ENCODE assay signal across 11 cellular contexts in genomic region chr10:8138471-8138870, GRCh38.
A peak's percentile ranks its signal among the peaks of the same experiment; 100 is the strongest.
DNase-seq lines count a peak whose midpoint lies in the region; ATAC-seq, FAIRE-seq and TF ChIP-seq lines count a peak whose summit lies in the region.
"Had no signal": no experiment of that assay in that cellular context is flagged by ENCODE, and none has a peak within 500 bp of the region (broad histone marks: within the 10 kb centered on the region; RNA-seq: fewer than 3 reads in every experiment).

No MANE protein-coding gene starts in this region.

- POLR2A ChIA-PET in CD8-positive, alpha-beta T cell (lab: Charles Lee) = interaction anchor here (1.2 kb wide), 1 partner anchor 9 kb away, joined by 3 read pairs; no protein-coding TSS in a partner anchor
- POLR2A ChIA-PET in activated CD8-positive, alpha-beta T cell treated with anti-CD3 and anti-CD28 coated beads, Interleukin-2, amount 10 ng/mL, durations not matched to agents 7 days and 5 days (lab: Charles Lee) = interaction anchor here (1.4 kb wide), 1 partner anchor 17 kb away, joined by 4 read pairs; no protein-coding TSS in a partner anchor
- POLR2A ChIA-PET in GM10248 (lab: Yijun Ruan, JAX) = no interaction called here

- H3K4me3 ChIP-seq in CD8-positive, alpha-beta T cell (ENCODE audit: low read depth, low read length) = no peak overlapping the region
- H3K4me3 ChIP-seq in keratinocyte (ENCODE audit: control insufficient read depth in 2 of 3, extremely low read depth in 1 of 3, insufficient read depth in 2 of 3, low read depth in 1 of 3, low read length in 3 of 3) (no peak overlapping the region), vagina (no peak overlapping the region)
- H3K4me3 ChIP-seq: thyroid gland had no signal

- H3K4me2 ChIP-seq in keratinocyte (ENCODE audit: control insufficient read depth, extremely low read depth, insufficient read depth, low read depth, low read length) = no peak overlapping the region

- H3K9me3 Mint-ChIP-seq in CD8-positive, alpha-beta T cell = no peaks in the 10 kb centered on the region
- peaks cover 4% of the 10 kb centered on the region for H3K9me3 Mint-ChIP-seq in activated CD8-positive, alpha-beta T cell treated with anti-CD3 and anti-CD28 coated beads, Interleukin-2, amount 10 ng/mL, durations not matched to agents 7 days and 5 days (ENCODE audit: insufficient read depth)

- peaks cover 5% of the 10 kb centered on the region for H3K27me3 Mint-ChIP-seq in CD8-positive, alpha-beta T cell (ENCODE audit: low read depth)
- H3K27me3 Mint-ChIP-seq in activated CD8-positive, alpha-beta T cell treated with anti-CD3 and anti-CD28 coated beads, Interleukin-2, amount 10 ng/mL, durations not matched to agents 7 days and 5 days (ENCODE audit: low read depth) = no peaks in the 10 kb centered on the region

- H3K4me1 ChIP-seq in CD8-positive, alpha-beta T cell (ENCODE audit: insufficient read depth, low read length) = peaks cover 11% of the 10 kb centered on the region
- peaks cover 8% of the 10 kb centered on the region for H3K4me1 ChIP-seq in keratinocyte (ENCODE audit: control insufficient read depth, extremely low read depth, insufficient read depth, low read length)
- no peaks in the 10 kb centered on the region for H3K4me1 ChIP-seq in vagina
- H3K4me1 ChIP-seq: thyroid gland had no signal

- H3K4me3 Mint-ChIP-seq in CD8-positive, alpha-beta T cell = peak overlapping the region; percentile 58
- H3K4me3 Mint-ChIP-seq in activated CD8-positive, alpha-beta T cell treated with anti-CD3 and anti-CD28 coated beads, Interleukin-2, amount 10 ng/mL, durations not matched to agents 7 days and 5 days = peak overlapping the region; percentile 79

- no peak overlapping the region for H3K27ac Mint-ChIP-seq in CD8-positive, alpha-beta T cell
- H3K27ac Mint-ChIP-seq in activated CD8-positive, alpha-beta T cell treated with anti-CD3 and anti-CD28 coated beads, Interleukin-2, amount 10 ng/mL, durations not matched to agents 7 days and 5 days = peak overlapping the region; percentile 93

- no peaks in the 10 kb centered on the region for H3K27me3 ChIP-seq in CD8-positive, alpha-beta T cell (ENCODE audit: insufficient read depth, low read length)
- H3K27me3 ChIP-seq in keratinocyte (ENCODE audit: control insufficient read depth, extremely low read depth, insufficient read depth, low read length) (no peaks in the 10 kb centered on the region), vagina (no peaks in the 10 kb centered on the region)
- H3K27me3 ChIP-seq: thyroid gland had no signal

- in situ Hi-C loops in G401 (cut with HindIII; ENCODE audit: low sequenced_read_pairs) = no loop called here

- peak; percentile 92 for FAIRE-seq in keratinocyte (lab: Jason Lieb, UNC)

- no peak overlapping the region for H3K27ac ChIP-seq in CD8-positive, alpha-beta T cell (ENCODE audit: low read depth, low read length)
- H3K27ac ChIP-seq in keratinocyte (ENCODE audit: control insufficient read depth, insufficient read depth, low read length) (no peak overlapping the region), vagina (no peak overlapping the region)
- H3K27ac ChIP-seq: thyroid gland had no signal

- H3K9ac ChIP-seq in keratinocyte (ENCODE audit: control insufficient read depth, extremely low read depth, insufficient read depth, low read length) = no peak overlapping the region

- H3K9me3 ChIP-seq in CD8-positive, alpha-beta T cell (ENCODE audit: low read length) = no peaks in the 10 kb centered on the region
- H3K9me3 ChIP-seq in keratinocyte (ENCODE audit: control insufficient read depth, low read depth, low read length) = no peaks in the 10 kb centered on the region
- H3K9me3 ChIP-seq in vagina = no peaks in the 10 kb centered on the region
- H3K9me3 ChIP-seq: thyroid gland had no signal

- CTCF ChIA-PET in CD8-positive, alpha-beta T cell (lab: Charles Lee) = interaction anchor here (1.4 kb wide), 1 partner anchor 306 kb away, joined by 3 read pairs; no protein-coding TSS in a partner anchor
- CTCF ChIA-PET in activated CD8-positive, alpha-beta T cell treated with anti-CD3 and anti-CD28 coated beads, Interleukin-2, amount 10 ng/mL, durations not matched to agents 7 days and 5 days (lab: Charles Lee) = interaction anchor here (1.0 to 1.8 kb wide), 3 partner anchors 46 to 67 kb away, joined by 3 to 4 read pairs (median 3); no protein-coding TSS in a partner anchor
- CTCF ChIA-PET in GM10248 (lab: Yijun Ruan, JAX) = interaction anchor here (3.0 kb wide), 1 partner anchor 11 kb away, joined by 11 read pairs; no protein-coding TSS in a partner anchor

- dilution Hi-C loops in keratinocyte (cut with MboI; ENCODE audit: extremely low pct_ligation_motif_present, low sequenced_read_pairs) = no loop called here

- no peak for DNase-seq in CD8-positive, alpha-beta T cell
- peak; percentile 6 for DNase-seq in HPDE6-E6E7 (ENCODE audit: extremely low spot score)
- DNase-seq in activated CD8-positive, alpha-beta T cell treated with anti-CD3 and anti-CD28 coated beads, Interleukin-2, amount 10 ng/mL, durations not matched to agents 7 days and 5 days = no peak
- DNase-seq in keratinocyte (ENCODE audit: low read depth, low spot score) = no peak
- no peak for DNase-seq in vagina (ENCODE audit: extremely low spot score in 2 of 2)
- DNase-seq in G401 (ENCODE audit: low spot score) = no peak
- DNase-seq in GM10248 (ENCODE audit: extremely low spot score) = no peak
- DNase-seq: activated CD4-positive, CD25-positive, alpha-beta regulatory T cell treated with anti-CD3 and anti-CD28 coated beads, Interleukin-2, amount 50 U/mL, for 72 hours; NCI-H1436 treated with DMSO at 0.1 percent for 48 hours; thyroid gland had no signal

- no peak overlapping the region for H2AFZ ChIP-seq in keratinocyte (ENCODE audit: control insufficient read depth, low read length)

- H3K9me1 ChIP-seq in keratinocyte (ENCODE audit: control insufficient read depth, extremely low read depth, insufficient read depth, low read length) = no peaks in the 10 kb centered on the region

- no peak for TF ChIP-seq POLR2A in vagina (IDR thresholded peaks at IDR 0.05)

- no peaks in the 10 kb centered on the region for H3K36me3 Mint-ChIP-seq in CD8-positive, alpha-beta T cell
- peaks cover 2% of the 10 kb centered on the region for H3K36me3 Mint-ChIP-seq in activated CD8-positive, alpha-beta T cell treated with anti-CD3 and anti-CD28 coated beads, Interleukin-2, amount 10 ng/mL, durations not matched to agents 7 days and 5 days (ENCODE audit: low read depth)

- H3K79me2 ChIP-seq in keratinocyte (ENCODE audit: control insufficient read depth, insufficient read depth, low read length) = no peaks in the 10 kb centered on the region

- ATAC-seq in CD8-positive, alpha-beta T cell = no peak
- ATAC-seq in activated CD8-positive, alpha-beta T cell treated with anti-CD3 and anti-CD28 coated beads, Interleukin-2, amount 10 ng/mL, durations not matched to agents 7 days and 5 days = no peak
- ATAC-seq in GM19328 (IDR thresholded peaks at IDR 0.05; ENCODE audit: unreplicated experiment) = no peak

- no peaks in the 10 kb centered on the region for H3K36me3 ChIP-seq in CD8-positive, alpha-beta T cell (ENCODE audit: insufficient read depth, low read length)
- H3K36me3 ChIP-seq in keratinocyte (ENCODE audit: control insufficient read depth in 2 of 2, extremely low read depth in 1 of 2, insufficient read depth in 2 of 2, low read length in 2 of 2) (no peaks in the 10 kb centered on the region), vagina (no peaks in the 10 kb centered on the region)
- H3K36me3 ChIP-seq: thyroid gland had no signal

- H4K20me1 ChIP-seq in keratinocyte (ENCODE audit: control insufficient read depth, extremely low read depth, insufficient read depth, low read length) = no peaks in the 10 kb centered on the region

- intact Hi-C loops in CD8-positive, alpha-beta T cell (cut with DNase I, micrococcal nuclease) = loop anchor here in 1 of 2 experiments (5.0 kb wide), 1 partner anchor 81 kb away; no protein-coding TSS in a partner anchor
- intact Hi-C loops in vagina (cut with DNase I) = no loop called here

- peaks cover 21% of the 10 kb centered on the region for H3K4me1 Mint-ChIP-seq in CD8-positive, alpha-beta T cell (ENCODE audit: low read depth)
- peaks cover 58% of the 10 kb centered on the region for H3K4me1 Mint-ChIP-seq in activated CD8-positive, alpha-beta T cell treated with anti-CD3 and anti-CD28 coated beads, Interleukin-2, amount 10 ng/mL, durations not matched to agents 7 days and 5 days (ENCODE audit: low read depth)

- no peak for TF ChIP-seq CTCF in CD8-positive, alpha-beta T cell (IDR thresholded peaks at IDR 0.05)
- TF ChIP-seq CTCF in keratinocyte (optimal IDR thresholded peaks at IDR 0.05 in 1 of 3, IDR thresholded peaks at IDR 0.05 in 1 of 3, conservative IDR thresholded peaks at IDR 0.05 in 1 of 3; ENCODE audit: extremely low read depth in 1 of 3, insufficient read depth in 2 of 3, low read length in 3 of 3) (no peak), vagina (IDR thresholded peaks at IDR 0.05) (no peak), GM10248 (IDR thresholded peaks at IDR 0.05; ENCODE audit: control extremely low read depth, extremely low read depth, low read depth, missing control alignments) (no peak)
